In genomic region chr4:107719927-107720722, GRCh38 we compare ENCODE assay signal across 1 cellular context.
TF ChIP-seq lines count a peak whose summit lies in the region.

PAPSS1 (minus strand) TSS chr4:107720234; CDS start chr4:107720179, 55 bp downstream.

TF ChIP-seq in HepG2, 621 proteins besides CTCF, POLR2A, EP300 and RAD21 (continued from another document and continues in another):
- TF ChIP-seq USF2 (IDR thresholded peaks at IDR 0.05; ENCODE audit: low read depth, low read length) = no peak
- TF ChIP-seq USF2 (CRISPR knock-in tag; IDR thresholded peaks at IDR 0.05; ENCODE audit: borderline replicate concordance) = no peak
- TF ChIP-seq RXRA (CRISPR knock-in tag; IDR thresholded peaks at IDR 0.05) = no peak; the same call in 1 of the 2 replicates
- no peak for TF ChIP-seq ZNF451 (CRISPR knock-in tag; IDR thresholded peaks at IDR 0.05)
- no peak for TF ChIP-seq SIN3B (IDR thresholded peaks at IDR 0.05; ENCODE audit: low read length)
- TF ChIP-seq ZNF446 (CRISPR knock-in tag; IDR thresholded peaks at IDR 0.05) = no peak
- TF ChIP-seq, protein P1, sequence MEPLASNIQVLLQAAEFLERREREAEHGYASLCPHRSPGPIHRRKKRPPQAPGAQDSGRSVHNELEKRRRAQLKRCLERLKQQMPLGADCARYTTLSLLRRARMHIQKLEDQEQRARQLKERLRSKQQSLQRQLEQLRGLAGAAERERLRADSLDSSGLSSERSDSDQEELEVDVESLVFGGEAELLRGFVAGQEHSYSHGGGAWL (CRISPR knock-in tag; IDR thresholded peaks at IDR 0.05) = no peak
- TF ChIP-seq GPN1 (CRISPR knock-in tag; IDR thresholded peaks at IDR 0.05; ENCODE audit: borderline replicate concordance) = no peak
- TF ChIP-seq ZNF569 (CRISPR knock-in tag; IDR thresholded peaks at IDR 0.05; ENCODE audit: borderline replicate concordance) = no peak
- TF ChIP-seq, protein P2, sequence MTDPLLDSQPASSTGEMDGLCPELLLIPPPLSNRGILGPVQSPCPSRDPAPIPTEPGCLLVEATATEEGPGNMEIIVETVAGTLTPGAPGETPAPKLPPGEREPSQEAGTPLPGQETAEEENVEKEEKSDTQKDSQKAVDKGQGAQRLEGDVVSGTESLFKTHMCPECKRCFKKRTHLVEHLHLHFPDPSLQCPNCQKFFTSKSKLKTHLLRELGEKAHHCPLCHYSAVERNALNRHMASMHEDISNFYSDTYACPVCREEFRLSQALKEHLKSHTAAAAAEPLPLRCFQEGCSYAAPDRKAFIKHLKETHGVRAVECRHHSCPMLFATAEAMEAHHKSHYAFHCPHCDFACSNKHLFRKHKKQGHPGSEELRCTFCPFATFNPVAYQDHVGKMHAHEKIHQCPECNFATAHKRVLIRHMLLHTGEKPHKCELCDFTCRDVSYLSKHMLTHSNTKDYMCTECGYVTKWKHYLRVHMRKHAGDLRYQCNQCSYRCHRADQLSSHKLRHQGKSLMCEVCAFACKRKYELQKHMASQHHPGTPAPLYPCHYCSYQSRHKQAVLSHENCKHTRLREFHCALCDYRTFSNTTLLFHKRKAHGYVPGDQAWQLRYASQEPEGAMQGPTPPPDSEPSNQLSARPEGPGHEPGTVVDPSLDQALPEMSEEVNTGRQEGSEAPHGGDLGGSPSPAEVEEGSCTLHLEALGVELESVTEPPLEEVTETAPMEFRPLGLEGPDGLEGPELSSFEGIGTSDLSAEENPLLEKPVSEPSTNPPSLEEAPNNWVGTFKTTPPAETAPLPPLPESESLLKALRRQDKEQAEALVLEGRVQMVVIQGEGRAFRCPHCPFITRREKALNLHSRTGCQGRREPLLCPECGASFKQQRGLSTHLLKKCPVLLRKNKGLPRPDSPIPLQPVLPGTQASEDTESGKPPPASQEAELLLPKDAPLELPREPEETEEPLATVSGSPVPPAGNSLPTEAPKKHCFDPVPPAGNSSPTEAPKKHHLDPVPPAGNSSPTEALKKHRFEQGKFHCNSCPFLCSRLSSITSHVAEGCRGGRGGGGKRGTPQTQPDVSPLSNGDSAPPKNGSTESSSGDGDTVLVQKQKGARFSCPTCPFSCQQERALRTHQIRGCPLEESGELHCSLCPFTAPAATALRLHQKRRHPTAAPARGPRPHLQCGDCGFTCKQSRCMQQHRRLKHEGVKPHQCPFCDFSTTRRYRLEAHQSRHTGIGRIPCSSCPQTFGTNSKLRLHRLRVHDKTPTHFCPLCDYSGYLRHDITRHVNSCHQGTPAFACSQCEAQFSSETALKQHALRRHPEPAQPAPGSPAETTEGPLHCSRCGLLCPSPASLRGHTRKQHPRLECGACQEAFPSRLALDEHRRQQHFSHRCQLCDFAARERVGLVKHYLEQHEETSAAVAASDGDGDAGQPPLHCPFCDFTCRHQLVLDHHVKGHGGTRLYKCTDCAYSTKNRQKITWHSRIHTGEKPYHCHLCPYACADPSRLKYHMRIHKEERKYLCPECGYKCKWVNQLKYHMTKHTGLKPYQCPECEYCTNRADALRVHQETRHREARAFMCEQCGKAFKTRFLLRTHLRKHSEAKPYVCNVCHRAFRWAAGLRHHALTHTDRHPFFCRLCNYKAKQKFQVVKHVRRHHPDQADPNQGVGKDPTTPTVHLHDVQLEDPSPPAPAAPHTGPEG (CRISPR knock-in tag; IDR thresholded peaks at IDR 0.05) = no peak
- TF ChIP-seq ZFP36L2 (CRISPR knock-in tag; IDR thresholded peaks at IDR 0.05) = no peak
- TF ChIP-seq RFXAP (CRISPR knock-in tag; IDR thresholded peaks at IDR 0.05; ENCODE audit: borderline replicate concordance) = no peak
- TF ChIP-seq ZNF331 (CRISPR knock-in tag; IDR thresholded peaks at IDR 0.05) = no peak
- TF ChIP-seq MBD4 (IDR thresholded peaks at IDR 0.05; ENCODE audit: borderline replicate concordance, low read length) = no peak
- 0 out of 2 replicates have a peak, but pooled peaks have one; percentile 16 for TF ChIP-seq CHCHD3 (CRISPR knock-in tag; IDR thresholded peaks at IDR 0.05)
- peak in 1 of 2 experiments; percentile 38; a peak in 1 of 4 replicates for TF ChIP-seq REST (IDR thresholded peaks at IDR 0.05; ENCODE audit: borderline replicate concordance in 1 of 2, low read depth in 1 of 2, low read length in 2 of 2)
- TF ChIP-seq XBP1 (CRISPR knock-in tag; IDR thresholded peaks at IDR 0.05) = no peak
- no peak for TF ChIP-seq ZSCAN5A (CRISPR knock-in tag; IDR thresholded peaks at IDR 0.05; ENCODE audit: borderline replicate concordance)
- TF ChIP-seq, protein P3, sequence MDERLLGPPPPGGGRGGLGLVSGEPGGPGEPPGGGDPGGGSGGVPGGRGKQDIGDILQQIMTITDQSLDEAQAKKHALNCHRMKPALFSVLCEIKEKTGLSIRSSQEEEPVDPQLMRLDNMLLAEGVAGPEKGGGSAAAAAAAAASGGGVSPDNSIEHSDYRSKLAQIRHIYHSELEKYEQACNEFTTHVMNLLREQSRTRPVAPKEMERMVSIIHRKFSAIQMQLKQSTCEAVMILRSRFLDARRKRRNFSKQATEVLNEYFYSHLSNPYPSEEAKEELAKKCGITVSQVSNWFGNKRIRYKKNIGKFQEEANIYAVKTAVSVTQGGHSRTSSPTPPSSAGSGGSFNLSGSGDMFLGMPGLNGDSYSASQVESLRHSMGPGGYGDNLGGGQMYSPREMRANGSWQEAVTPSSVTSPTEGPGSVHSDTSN (CRISPR knock-in tag; IDR thresholded peaks at IDR 0.05) = no peak
- no peak for TF ChIP-seq HNRNPUL1 (IDR thresholded peaks at IDR 0.05; ENCODE audit: low read depth, low read length)
- TF ChIP-seq HOMEZ (CRISPR knock-in tag; IDR thresholded peaks at IDR 0.05; ENCODE audit: low read depth) = no peak; the same call in 1 of the 2 replicates
- TF ChIP-seq ZNF296 (CRISPR knock-in tag; conservative IDR thresholded peaks at IDR 0.05) = no peak
- TF ChIP-seq MLXIP (CRISPR knock-in tag; IDR thresholded peaks at IDR 0.05; ENCODE audit: borderline replicate concordance) = no peak
- peak; percentile 68 for TF ChIP-seq YEATS4 (CRISPR knock-in tag; IDR thresholded peaks at IDR 0.05; ENCODE audit: borderline replicate concordance)
- no peak for TF ChIP-seq ZNF713 (CRISPR knock-in tag; IDR thresholded peaks at IDR 0.05)
- no peak for TF ChIP-seq FOXK2 (IDR thresholded peaks at IDR 0.05)
- TF ChIP-seq CBX1 (IDR thresholded peaks at IDR 0.05; ENCODE audit: low read depth) = no peak
- no peak for TF ChIP-seq HMGA1 (CRISPR knock-in tag; conservative IDR thresholded peaks at IDR 0.05)
- no peak for TF ChIP-seq FLYWCH1 (CRISPR knock-in tag; IDR thresholded peaks at IDR 0.05)
- TF ChIP-seq SRSF1 (optimal IDR thresholded peaks at IDR 0.05; ENCODE audit: low read depth, low read length) = peak; percentile 80
- peak; percentile 40; the same call in 1 of the 2 replicates for TF ChIP-seq ZNF678 (CRISPR knock-in tag; IDR thresholded peaks at IDR 0.05)
- TF ChIP-seq, protein P4, sequence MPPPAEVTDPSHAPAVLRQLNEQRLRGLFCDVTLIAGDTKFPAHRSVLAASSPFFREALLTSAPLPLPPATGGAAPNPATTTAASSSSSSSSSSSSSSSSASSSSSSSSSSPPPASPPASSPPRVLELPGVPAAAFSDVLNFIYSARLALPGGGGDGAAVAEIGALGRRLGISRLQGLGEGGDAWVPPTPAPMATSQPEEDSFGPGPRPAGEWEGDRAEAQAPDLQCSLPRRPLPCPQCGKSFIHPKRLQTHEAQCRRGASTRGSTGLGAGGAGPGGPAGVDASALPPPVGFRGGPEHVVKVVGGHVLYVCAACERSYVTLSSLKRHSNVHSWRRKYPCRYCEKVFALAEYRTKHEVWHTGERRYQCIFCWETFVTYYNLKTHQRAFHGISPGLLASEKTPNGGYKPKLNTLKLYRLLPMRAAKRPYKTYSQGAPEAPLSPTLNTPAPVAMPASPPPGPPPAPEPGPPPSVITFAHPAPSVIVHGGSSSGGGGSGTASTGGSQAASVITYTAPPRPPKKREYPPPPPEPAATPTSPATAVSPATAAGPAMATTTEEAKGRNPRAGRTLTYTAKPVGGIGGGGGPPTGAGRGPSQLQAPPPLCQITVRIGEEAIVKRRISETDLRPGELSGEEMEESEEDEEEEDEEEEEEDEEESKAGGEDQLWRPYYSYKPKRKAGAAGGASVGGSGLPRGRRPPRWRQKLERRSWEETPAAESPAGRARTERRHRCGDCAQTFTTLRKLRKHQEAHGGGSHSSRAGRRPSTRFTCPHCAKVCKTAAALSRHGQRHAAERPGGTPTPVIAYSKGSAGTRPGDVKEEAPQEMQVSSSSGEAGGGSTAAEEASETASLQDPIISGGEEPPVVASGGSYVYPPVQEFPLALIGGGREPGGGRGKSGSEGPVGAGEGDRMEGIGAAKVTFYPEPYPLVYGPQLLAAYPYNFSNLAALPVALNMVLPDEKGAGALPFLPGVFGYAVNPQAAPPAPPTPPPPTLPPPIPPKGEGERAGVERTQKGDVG (CRISPR knock-in tag; IDR thresholded peaks at IDR 0.05; ENCODE audit: borderline replicate concordance) = 0 out of 2 replicates have a peak, but pooled peaks have one; percentile 63
- TF ChIP-seq ZNF720 (CRISPR knock-in tag; IDR thresholded peaks at IDR 0.05) = no peak
